ENCODE assay signal across 8 cellular contexts in genomic region chr2:131104487-131105155, GRCh38. TPM values are rescaled to one million over a fixed set of nuclear protein-coding genes. Genes with fewer than 3 reads are reported as not detected.
A peak's percentile ranks its signal among the peaks of the same experiment; 100 is the strongest.
DNase-seq lines count a peak whose midpoint lies in the region; ATAC-seq and TF ChIP-seq lines count a peak whose summit lies in the region.

No MANE protein-coding gene starts in this region.

- ATAC-seq in GM18517 (IDR thresholded peaks at IDR 0.05; ENCODE audit: unreplicated experiment) (peak; percentile 63), HG02981 (IDR thresholded peaks at IDR 0.05; ENCODE audit: unreplicated experiment) (peak; percentile 70), left lobe of liver (peak; percentile 56)

- peak overlapping the region; percentile 68 for H3K4me3 ChIP-seq in WERI-Rb-1 (ENCODE audit: low read depth, low read length)

- H3K27me3 ChIP-seq in WERI-Rb-1 (ENCODE audit: insufficient read depth, low read depth, severe bottlenecking): no peaks in the 10 kb centered on the region

- in situ Hi-C loops in ACHN (cut with HindIII; ENCODE audit: low pct_ligation_motif_present, low pct_unique_long_range_greater_than_20kb, low sequenced_read_pairs): no loop called here

- H3K27ac ChIP-seq in WERI-Rb-1: peak overlapping the region; percentile 84

- DNase-seq in ACHN (peak; percentile 84), NCI-H2107 (lab: John Stamatoyannopoulos, UW) (peak; percentile 43), WERI-Rb-1 (peak; percentile 75), cerebellar cortex (ENCODE audit: low spot score) (peak; percentile 94), left lobe of liver (ENCODE audit: low spot score) (peak; percentile 54)
- peak in 2 of 3 experiments; percentile 24 to 34 for DNase-seq in stimulated activated CD4-positive, alpha-beta T cell treated with anti-CD3 and anti-CD28 coated beads, TNF-alpha, amount 100 ng/mL, for 24 hours (ENCODE audit: low read depth in 3 of 3)

- no peaks in the 10 kb centered on the region for H3K9me3 ChIP-seq in WERI-Rb-1 (ENCODE audit: severe bottlenecking)

- TF ChIP-seq CTCF in WERI-Rb-1 (IDR thresholded peaks at IDR 0.05; ENCODE audit: low read depth, low read length): no peak

- peaks cover 5% of the 10 kb centered on the region for H3K36me3 ChIP-seq in WERI-Rb-1

RNA-seq across cellular contexts. Expression of gene PLEKHB2, which starts 0.5 kb away (rescaled TPM):
- total RNA-seq in left lobe of liver: 10.7 TPM

RNA-seq across cellular contexts. Expression of gene FAM168B, which starts 11.4 kb away (rescaled TPM):
- 39.5 TPM for total RNA-seq in left lobe of liver

Comparison
In these comparisons a context has a peak if more than half of its experiments do, and no peak if none do; other contexts are left out.
1. Peak in every context shown above with its lines: DNase-seq, ATAC-seq, H3K4me3 ChIP-seq and H3K27ac ChIP-seq.
2. DNase-seq: peak in every context shown above with its lines; median percentile 94 in cerebellar cortex; 84 in ACHN; 75 in WERI-Rb-1; 54 in left lobe of liver; 43 in NCI-H2107; 29 in stimulated activated CD4-positive, alpha-beta T cell treated with anti-CD3 and anti-CD28 coated beads, TNF-alpha, amount 100 ng/mL, for 24 hours.